9 cellular contexts compared by ENCODE assay signal in the genomic region with DNA sequence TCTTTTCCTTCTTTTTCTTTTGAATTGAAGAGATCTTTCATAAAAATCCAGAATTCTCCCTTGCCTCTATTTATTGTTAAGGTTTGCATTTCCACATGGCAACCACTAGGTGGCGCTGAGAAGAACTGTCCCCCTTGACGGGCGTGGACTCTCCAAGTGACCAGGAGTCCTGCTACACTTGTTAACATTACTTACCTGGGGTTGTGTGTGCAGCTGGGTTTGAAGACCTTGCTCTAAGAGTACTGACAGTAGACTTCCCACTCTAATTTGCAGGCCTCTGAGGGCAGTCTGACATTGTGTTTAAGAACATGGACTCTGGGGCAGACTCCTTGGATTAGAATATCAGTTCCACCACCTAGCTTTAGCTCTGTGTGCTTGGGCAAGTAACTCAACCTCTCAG. TPM values are rescaled to one million over a fixed set of nuclear protein-coding genes. Genes with fewer than 3 reads are reported as not detected.
A peak's percentile ranks its signal among the peaks of the same experiment; 100 is the strongest.
DNase-seq lines count a peak whose midpoint lies in the region; ATAC-seq and TF ChIP-seq lines count a peak whose summit lies in the region.
"Had no signal": no experiment of that assay in that cellular context is flagged by ENCODE, and none has a peak within 500 bp of the region (broad histone marks: within the 10 kb centered on the region; RNA-seq: fewer than 3 reads in every experiment).

No MANE protein-coding gene starts in this region.

- no TSS peak for BruUV-seq in HCT116 (replicated peaks; lab: Mats Ljungman, UMichigan)

- peak; percentile 50 to 93 (median 82); a peak in 5 of 6 replicates for TF ChIP-seq CTCF in HCT116 (IDR thresholded peaks at IDR 0.05 in 2 of 3, conservative IDR thresholded peaks at IDR 0.05 in 1 of 3; ENCODE audit: borderline replicate concordance in 1 of 3, insufficient read depth in 1 of 3, low read depth in 2 of 3, low read length in 2 of 3)

- peak; percentile 84 for ATAC-seq in HCT116
- peak; percentile 55 for ATAC-seq in stimulated activated memory B cell treated with anti-CD40 and anti-IgM and Interleukin-4, amounts not matched to agents 10 μg/mL and 1 μg/mL and 100 μg/mL, for 72 hours
- ATAC-seq in HG03095 (IDR thresholded peaks at IDR 0.05; ENCODE audit: unreplicated experiment), result no peak

- H3K27ac Mint-ChIP-seq in activated naive CD8-positive, alpha-beta T cell, result peak overlapping the region; percentile 17
- H3K27ac Mint-ChIP-seq in stimulated activated memory B cell treated with anti-CD40 and anti-IgM and Interleukin-4, amounts not matched to agents 10 μg/mL and 1 μg/mL and 100 μg/mL, for 72 hours, result no peak overlapping the region

- no peaks in the 10 kb centered on the region for H3K9me2 ChIP-seq in HCT116 (ENCODE audit: insufficient read depth)

- CTCF ChIA-PET in HCT116 (lab: Charles Lee), result interaction anchor here (0.8 to 1.8 kb wide), 6 partner anchors 9 to 634 kb away, joined by 3 to 10 read pairs (median 4); no protein-coding TSS in a partner anchor

- TF ChIP-seq POLR2A in HCT116 (IDR thresholded peaks at IDR 0.05; ENCODE audit: borderline replicate concordance, extremely low read depth, insufficient read depth, insufficient read length), result no peak

- no peak overlapping the region for H3K9ac ChIP-seq in HCT116 (ENCODE audit: low read length)

- intact Hi-C loops in HCT116 (cut with micrococcal nuclease), result loop anchor here (10.0 kb wide), 1 partner anchor 180 kb away; no protein-coding TSS in a partner anchor

- H4K20me1 ChIP-seq in HCT116 (ENCODE audit: insufficient read depth), result no peaks in the 10 kb centered on the region

- DNase-seq in ELR (ENCODE audit: low read depth) (peak; percentile 42), HCT116 (ENCODE audit: low read depth, low spot score) (peak; percentile 37), RPMI7951 (ENCODE audit: low read depth) (peak; percentile 0), kidney glomerular epithelial cell (lab: John Stamatoyannopoulos, UW) (peak; percentile 10), DMS79 (lab: John Stamatoyannopoulos, UW) (no peak)

- no peaks in the 10 kb centered on the region for H3K4me1 ChIP-seq in HCT116 (ENCODE audit: control insufficient read depth in 1 of 2, insufficient read depth in 2 of 2, low read length in 2 of 2)

- no peak overlapping the region for H3K4me3 ChIP-seq in HCT116 (replicated peaks in 1 of 2; ENCODE audit: low read depth in 1 of 2, low read length in 2 of 2)
- H3K4me3 ChIP-seq: thoracic aorta had no signal

- peak overlapping the region; percentile 66 for H2AFZ ChIP-seq in HCT116 (ENCODE audit: low read depth, low read length, poor library complexity, severe bottlenecking)

- no peak overlapping the region for H3K4me3 Mint-ChIP-seq in activated naive CD8-positive, alpha-beta T cell
- no peak overlapping the region for H3K4me3 Mint-ChIP-seq in stimulated activated memory B cell treated with anti-CD40 and anti-IgM and Interleukin-4, amounts not matched to agents 10 μg/mL and 1 μg/mL and 100 μg/mL, for 72 hours

- no peaks in the 10 kb centered on the region for H3K27me3 Mint-ChIP-seq in activated naive CD8-positive, alpha-beta T cell
- H3K27me3 Mint-ChIP-seq in stimulated activated memory B cell treated with anti-CD40 and anti-IgM and Interleukin-4, amounts not matched to agents 10 μg/mL and 1 μg/mL and 100 μg/mL, for 72 hours, result no peaks in the 10 kb centered on the region

- TF ChIP-seq RAD21 in HCT116 (IDR thresholded peaks at IDR 0.05; ENCODE audit: low read depth), result peak; percentile 54

- H3K36me3 ChIP-seq in HCT116 (ENCODE audit: control insufficient read depth in 1 of 2, insufficient read depth in 2 of 2, low read length in 2 of 2), result no peaks in the 10 kb centered on the region
- H3K36me3 ChIP-seq: thoracic aorta had no signal

- no peaks in the 10 kb centered on the region for H3K27me3 ChIP-seq in HCT116 (ENCODE audit: insufficient read depth, low read length)

- H3K9me3 ChIP-seq in HCT116 (ENCODE audit: control insufficient read depth in 1 of 2, insufficient read depth in 1 of 2, low read depth in 1 of 2, low read length in 2 of 2), result no peaks in the 10 kb centered on the region
- H3K9me3 ChIP-seq: thoracic aorta had no signal

- POLR2A ChIA-PET in HCT116 (lab: Charles Lee), result no interaction called here

- H3K4me2 ChIP-seq in HCT116 (ENCODE audit: low read length), result no peak overlapping the region

- H3K79me2 ChIP-seq in HCT116 (ENCODE audit: insufficient read depth, low read length), result no peaks in the 10 kb centered on the region

- H3K4me1 Mint-ChIP-seq in activated naive CD8-positive, alpha-beta T cell (ENCODE audit: low read depth), result peaks cover 58% of the 10 kb centered on the region
- H3K4me1 Mint-ChIP-seq in stimulated activated memory B cell treated with anti-CD40 and anti-IgM and Interleukin-4, amounts not matched to agents 10 μg/mL and 1 μg/mL and 100 μg/mL, for 72 hours, result peaks cover 5% of the 10 kb centered on the region

- RAD21 ChIA-PET in HCT116 (lab: Charles Lee; ENCODE audit: low non-redundant PET in 1 of 2, low total read pairs in 2 of 2, uncharacterized antibody in 2 of 2, unreplicated experiment in 2 of 2), result no interaction called here

- H3K9me3 Mint-ChIP-seq in activated naive CD8-positive, alpha-beta T cell (ENCODE audit: low read depth), result no peaks in the 10 kb centered on the region
- H3K9me3 Mint-ChIP-seq in stimulated activated memory B cell treated with anti-CD40 and anti-IgM and Interleukin-4, amounts not matched to agents 10 μg/mL and 1 μg/mL and 100 μg/mL, for 72 hours, result no peaks in the 10 kb centered on the region

- H3K27ac ChIP-seq in HCT116 (ENCODE audit: low read depth, low read length), result no peak overlapping the region
- H3K27ac ChIP-seq: thoracic aorta had no signal

- H3K36me3 Mint-ChIP-seq in activated naive CD8-positive, alpha-beta T cell, result no peaks in the 10 kb centered on the region
- H3K36me3 Mint-ChIP-seq in stimulated activated memory B cell treated with anti-CD40 and anti-IgM and Interleukin-4, amounts not matched to agents 10 μg/mL and 1 μg/mL and 100 μg/mL, for 72 hours, result no peaks in the 10 kb centered on the region

TF ChIP-seq in HCT116, 20 proteins besides CTCF, POLR2A, EP300 and RAD21:
- no peak for TF ChIP-seq ELF1 (IDR thresholded peaks at IDR 0.05; ENCODE audit: borderline replicate concordance, low read depth)

RNA-seq across cellular contexts. Expression of gene GPRIN3, which starts 52.8 kb away (rescaled TPM):
- total RNA-seq in HCT116 (2021; ENCODE audit: unreplicated experiment), result 0.39 TPM
- polyA plus RNA-seq in HCT116 (2012), result 0.05 and 0.12 TPM in 2 replicates
- total RNA-seq in RPMI7951 (2014; rRNA removed; shearing (Covaris generic)), result not detected in 2 replicates
